7 cellular contexts compared by ENCODE assay signal in genomic region chr2:167109682-167110081, GRCh38.
DNase-seq lines count a peak whose midpoint lies in the region; ATAC-seq and TF ChIP-seq lines count a peak whose summit lies in the region.
"Not testable (repeated sequence)": the region's sequence is repeated elsewhere in the genome, so short reads cannot be mapped to it uniquely, and the experiment has no call there.

No MANE protein-coding gene starts in this region.

- not testable (repeated sequence) for H3K4me3 ChIP-seq in SK-N-SH (ENCODE audit: low read depth in 2 of 2, low read length in 1 of 2); epithelial cell of esophagus (ENCODE audit: low read length); neuronal stem cell (ENCODE audit: low read length in 2 of 2)

- not testable (repeated sequence) for H2BK5ac ChIP-seq in neuronal stem cell (ENCODE audit: low read length)

- H2AK5ac ChIP-seq in neuronal stem cell (ENCODE audit: low read depth, low read length) = not testable (repeated sequence)

- not testable (repeated sequence) for H3K4ac ChIP-seq in neuronal stem cell (ENCODE audit: low read length)

- H2AFZ ChIP-seq in SK-N-SH (ENCODE audit: low read depth) = not testable (repeated sequence)
- H2AFZ ChIP-seq in neuronal stem cell (ENCODE audit: low read length) = peak overlapping the region; percentile 13

- H3K4me1 ChIP-seq in SK-N-SH (ENCODE audit: control insufficient read depth in 1 of 2, insufficient read depth in 2 of 2, low read depth in 1 of 2, low read length in 1 of 2); neuronal stem cell (ENCODE audit: control insufficient read depth in 2 of 2, insufficient read depth in 1 of 2, low read depth in 1 of 2, low read length in 2 of 2): not testable (repeated sequence)

- POLR2A ChIA-PET in SK-N-SH (lab: Yijun Ruan, JAX) = not testable (repeated sequence)

- H2BK120ac ChIP-seq in neuronal stem cell (ENCODE audit: low read depth, low read length) = not testable (repeated sequence)

- not testable (repeated sequence) for H3K79me1 ChIP-seq in neuronal stem cell (ENCODE audit: low read depth, low read length)

- not testable (repeated sequence) for H3K14ac ChIP-seq in neuronal stem cell (ENCODE audit: low read length)

- not testable (repeated sequence) for H3K23ac ChIP-seq in neuronal stem cell (ENCODE audit: low read depth, low read length, poor library complexity)

- H3K18ac ChIP-seq in neuronal stem cell (ENCODE audit: low read length) = not testable (repeated sequence)

- TF ChIP-seq CTCF in SK-N-SH (IDR thresholded peaks at IDR 0.05); epithelial cell of esophagus (IDR thresholded peaks at IDR 0.05; ENCODE audit: insufficient read depth, low read depth, low read length, missing control alignments): not testable (repeated sequence)

- not testable (repeated sequence) for H4K91ac ChIP-seq in neuronal stem cell (ENCODE audit: low read depth, low read length, poor library complexity)

- not testable (repeated sequence) for H3K4me2 ChIP-seq in SK-N-SH; neuronal stem cell (ENCODE audit: insufficient read depth, low read length, poor library complexity, severe bottlenecking)

- peak overlapping the region in 1 of 2 experiments; percentile 37; a peak in 3 of 4 replicates for H3K27ac ChIP-seq in SK-N-SH (ENCODE audit: low read depth in 2 of 2, low read length in 1 of 2)
- H3K27ac ChIP-seq in neuronal stem cell (replicated peaks; ENCODE audit: low read length) = not testable (repeated sequence)

- H3K36me3 ChIP-seq in SK-N-SH (replicated peaks in 1 of 2; ENCODE audit: control insufficient read depth in 1 of 2, insufficient read depth in 2 of 2, low read length in 1 of 2); neuronal stem cell (replicated peaks in 1 of 2; ENCODE audit: control insufficient read depth in 2 of 2, insufficient read depth in 2 of 2, low read length in 2 of 2): not testable (repeated sequence)

- TF ChIP-seq EP300 in SK-N-SH (IDR thresholded peaks at IDR 0.05; ENCODE audit: borderline replicate concordance in 1 of 2, low read depth in 1 of 2, low read length in 1 of 2) = 0 out of 4 replicates have a peak, but pooled peaks of 1 of the 2 experiments have one; percentile 14

- ATAC-seq in GM18858 (IDR thresholded peaks at IDR 0.05; ENCODE audit: unreplicated experiment) (peak; percentile 66), GM19468 (IDR thresholded peaks at IDR 0.05; ENCODE audit: extremely low read depth, unreplicated experiment) (peak; percentile 52), HG02852 (IDR thresholded peaks at IDR 0.05; ENCODE audit: unreplicated experiment) (peak; percentile 47), HG03442 (IDR thresholded peaks at IDR 0.05; ENCODE audit: unreplicated experiment) (peak; percentile 68)

- H3K79me2 ChIP-seq in SK-N-SH (ENCODE audit: insufficient read depth) = not testable (repeated sequence)

- not testable (repeated sequence) for H2BK12ac ChIP-seq in neuronal stem cell (ENCODE audit: low read length)

- not testable (repeated sequence) for H4K20me1 ChIP-seq in SK-N-SH (ENCODE audit: insufficient read depth)

- not testable (repeated sequence) for H3F3A ChIP-seq in SK-N-SH (replicated peaks; ENCODE audit: insufficient read depth)

- not testable (repeated sequence) for H3K9me2 ChIP-seq in SK-N-SH

- TF ChIP-seq RAD21 in SK-N-SH (IDR thresholded peaks at IDR 0.05; ENCODE audit: low read length) = not testable (repeated sequence)

- CTCF ChIA-PET in SK-N-SH (lab: Yijun Ruan, JAX) = interaction anchor here (1.1 kb wide), 1 partner anchor 37 kb away, joined by 3 read pairs; no protein-coding TSS in a partner anchor

- not testable (repeated sequence) for H3K9ac ChIP-seq in SK-N-SH; neuronal stem cell (ENCODE audit: low read depth, low read length, poor library complexity)

- not testable (repeated sequence) for H3K27me3 ChIP-seq in SK-N-SH (ENCODE audit: insufficient read depth); neuronal stem cell (ENCODE audit: control insufficient read depth in 3 of 3, insufficient read depth in 3 of 3, low read depth in 1 of 3, low read length in 3 of 3)

- H2BK15ac ChIP-seq in neuronal stem cell (ENCODE audit: low read length) = not testable (repeated sequence)

- H3K9me3 ChIP-seq in SK-N-SH = peaks cover 10% of the 10 kb centered on the region; the same call in 1 of the 2 replicates
- not testable (repeated sequence) for H3K9me3 ChIP-seq in neuronal stem cell (replicated peaks in 1 of 2; ENCODE audit: control insufficient read depth in 2 of 2, insufficient read depth in 1 of 2, low read depth in 1 of 2, low read length in 2 of 2)

- DNase-seq in SK-N-SH; neuronal stem cell (ENCODE audit: low spot score): not testable (repeated sequence)
- peak; percentile 8 for DNase-seq in epithelial cell of esophagus (ENCODE audit: low read depth)

- H4K8ac ChIP-seq in neuronal stem cell (ENCODE audit: low read depth, low read length) = not testable (repeated sequence)

TF ChIP-seq in SK-N-SH, 30 proteins besides CTCF, POLR2A, EP300 and RAD21:
- TF ChIP-seq TCF12 (IDR thresholded peaks at IDR 0.05) = peak; percentile 11; the same call in 1 of the 2 replicates
